In the genomic region with DNA sequence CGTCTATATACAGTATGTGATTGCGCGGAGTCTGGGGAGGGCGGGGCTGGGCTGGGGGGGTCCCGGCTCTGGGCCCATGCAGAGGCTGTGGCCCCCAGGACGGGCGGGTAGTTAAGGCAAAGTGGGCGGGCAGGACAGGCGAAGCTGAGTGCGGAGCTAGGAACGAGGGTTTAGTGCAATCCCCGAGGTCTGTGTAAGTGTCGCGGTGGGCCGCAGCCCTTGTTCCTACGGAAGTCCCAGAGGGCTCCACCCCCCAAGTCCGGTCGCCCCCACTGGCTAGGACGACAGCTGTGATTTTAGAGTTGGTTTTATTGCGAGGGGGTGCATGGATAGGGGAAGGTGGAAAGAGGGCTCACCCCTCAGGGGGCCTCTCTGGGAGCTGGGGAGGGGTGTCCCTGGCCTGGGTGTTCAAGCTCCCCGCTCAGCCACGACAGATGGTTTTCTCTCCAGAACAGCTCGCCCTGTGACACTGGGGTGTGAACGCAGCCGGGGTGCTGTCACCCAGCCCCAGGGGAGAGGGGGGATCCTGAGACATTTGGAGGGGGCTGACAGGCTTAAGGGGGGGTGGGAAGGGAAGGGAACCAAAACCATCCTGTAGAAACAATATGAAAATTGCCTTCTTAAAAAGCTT, we compare ENCODE assay signal across 33 cellular contexts. TPM values are rescaled to one million over a fixed set of nuclear protein-coding genes. Genes with fewer than 3 reads are reported as not detected.
DNase-seq lines count a peak whose midpoint lies in the region; ATAC-seq and TF ChIP-seq lines count a peak whose summit lies in the region.
"Had no signal": no experiment of that assay in that cellular context is flagged by ENCODE, and none has a peak within 500 bp of the region (broad histone marks: within the 10 kb centered on the region; RNA-seq: fewer than 3 reads in every experiment).

No MANE protein-coding gene starts in this region.

- H3K4me3 ChIP-seq in CD8-positive, alpha-beta T cell (ENCODE audit: low read depth, low read length): no peak overlapping the region
- H3K4me3 ChIP-seq in NT2/D1 (ENCODE audit: insufficient read length, low read depth): no peak overlapping the region
- no peak overlapping the region for H3K4me3 ChIP-seq in ectodermal cell (ENCODE audit: insufficient read depth, low read depth, low read length)
- H3K4me3 ChIP-seq: A549, HAP-1, lung, right atrium auricular region, spleen had no signal

- H3K9me3 Mint-ChIP-seq in CD8-positive, alpha-beta T cell: no peaks in the 10 kb centered on the region
- H3K9me3 Mint-ChIP-seq: effector memory CD8-positive, alpha-beta T cell had no signal

- peaks cover 24% of the 10 kb centered on the region for H3K4me1 Mint-ChIP-seq in CD8-positive, alpha-beta T cell (ENCODE audit: low read depth)
- H3K4me1 Mint-ChIP-seq: B cell had no signal

- H3K36me3 ChIP-seq in CD8-positive, alpha-beta T cell (ENCODE audit: insufficient read depth, low read length): peaks cover 10% of the 10 kb centered on the region
- H3K36me3 ChIP-seq in NT2/D1 (ENCODE audit: insufficient read depth, insufficient read length, low read length) (peaks cover 44% of the 10 kb centered on the region), ectodermal cell (ENCODE audit: control insufficient read depth, insufficient read depth, low read length) (no peaks in the 10 kb centered on the region)

- H3K9me3 ChIP-seq in CD8-positive, alpha-beta T cell (ENCODE audit: low read length): no peaks in the 10 kb centered on the region
- no peaks in the 10 kb centered on the region for H3K9me3 ChIP-seq in NT2/D1 (ENCODE audit: insufficient read depth, low read length)
- H3K9me3 ChIP-seq in ectodermal cell (ENCODE audit: control insufficient read depth, low read length): no peaks in the 10 kb centered on the region
- H3K9me3 ChIP-seq: A549, HAP-1, right atrium auricular region, spleen, testis had no signal

- DNase-seq in CD8-positive, alpha-beta T cell: no peak
- no peak for DNase-seq in NT2/D1 (ENCODE audit: low read depth, low spot score)
- DNase-seq in sciatic nerve (ENCODE audit: low spot score): no peak
- DNase-seq in AG08396 (ENCODE audit: low spot score): no peak
- DNase-seq in amygdala (lab: John Stamatoyannopoulos, UW): no peak
- DNase-seq: activated CD4-positive, alpha-beta T cell treated with anti-CD3 and anti-CD28 coated beads for 48 hours; activated CD8-positive, alpha-beta memory T cell treated with anti-CD3 and anti-CD28 coated beads for 24 hours; activated gamma-delta T cell; COR-L47; DMS79; effector memory CD8-positive, alpha-beta T cell; GDM1; KG1; kidney glomerular epithelial cell; MM.1S; NCI-H1417; NCI-H2081 treated with DMSO at 0.1 percent for 48 hours; NCI-H446; OCI-M1; spleen; stimulated activated CD4-positive, alpha-beta T cell treated with anti-CD3 and anti-CD28 coated beads, Interleukin-4, amount 100 ng/mL, for 1 hour; T-helper 17 cell; testis had no signal

- WGBS in ectodermal cell, 2 experiments: 82 to 86% methylated on average over 25 of the region's 25 CpGs

- H3K4me3 Mint-ChIP-seq in CD8-positive, alpha-beta T cell: no peak overlapping the region
- H3K4me3 Mint-ChIP-seq: B cell; effector memory CD8-positive, alpha-beta T cell; T-helper 17 cell had no signal

- peak overlapping the region; percentile 50 for H3K9ac ChIP-seq in NT2/D1 (ENCODE audit: insufficient read length, low read depth)
- H3K9ac ChIP-seq: parathyroid adenoma had no signal

- no peak overlapping the region for H3K27ac ChIP-seq in CD8-positive, alpha-beta T cell (ENCODE audit: low read depth, low read length)
- H3K27ac ChIP-seq in ectodermal cell (ENCODE audit: insufficient read depth, low read depth, low read length, poor library complexity, severe bottlenecking): peak overlapping the region; percentile 36
- H3K27ac ChIP-seq: A549, parathyroid adenoma, right atrium auricular region, testis had no signal

- intact Hi-C loops in CD8-positive, alpha-beta T cell (cut with DNase I, micrococcal nuclease): no loop called here
- intact Hi-C loops in sciatic nerve (cut with DNase I): no loop called here

- no peak for TF ChIP-seq CTCF in CD8-positive, alpha-beta T cell (IDR thresholded peaks at IDR 0.05)

- H3K27me3 ChIP-seq in CD8-positive, alpha-beta T cell (ENCODE audit: insufficient read depth, low read length): no peaks in the 10 kb centered on the region
- no peaks in the 10 kb centered on the region for H3K27me3 ChIP-seq in NT2/D1 (ENCODE audit: insufficient read depth, insufficient read length)
- H3K27me3 ChIP-seq in ectodermal cell (ENCODE audit: control insufficient read depth, insufficient read depth, low read length, poor library complexity, severe bottlenecking): no peaks in the 10 kb centered on the region
- H3K27me3 ChIP-seq: right atrium auricular region, spleen, testis had no signal

- CTCF ChIA-PET in CD8-positive, alpha-beta T cell (lab: Charles Lee): no interaction called here

- H3K27me3 Mint-ChIP-seq in CD8-positive, alpha-beta T cell (ENCODE audit: low read depth): no peaks in the 10 kb centered on the region
- H3K27me3 Mint-ChIP-seq: B cell; effector memory CD8-positive, alpha-beta T cell; T-helper 17 cell had no signal

- H3K36me3 Mint-ChIP-seq in CD8-positive, alpha-beta T cell: peaks cover 45% of the 10 kb centered on the region

- peak overlapping the region; percentile 91 for H3K27ac Mint-ChIP-seq in CD8-positive, alpha-beta T cell
- H3K27ac Mint-ChIP-seq: B cell, T-helper 17 cell had no signal

- ATAC-seq in CD8-positive, alpha-beta T cell: no peak
- ATAC-seq in sciatic nerve: peak; percentile 19
- no peak for ATAC-seq in GM19035 (IDR thresholded peaks at IDR 0.05; ENCODE audit: unreplicated experiment)
- no peak for ATAC-seq in HG03159 (IDR thresholded peaks at IDR 0.05; ENCODE audit: unreplicated experiment)
- ATAC-seq: A549; effector memory CD8-positive, alpha-beta T cell; SK-N-SH treated with all-trans-retinoic acid at 6 μM for 48 hours; T-helper 17 cell had no signal

- H3K4me1 ChIP-seq in CD8-positive, alpha-beta T cell (ENCODE audit: insufficient read depth, low read length): peaks cover 20% of the 10 kb centered on the region
- peaks cover 8% of the 10 kb centered on the region for H3K4me1 ChIP-seq in NT2/D1 (ENCODE audit: insufficient read depth, insufficient read length)
- peaks cover 4% of the 10 kb centered on the region for H3K4me1 ChIP-seq in ectodermal cell (ENCODE audit: control insufficient read depth, insufficient read depth, low read length)
- H3K4me1 ChIP-seq: A549, HAP-1 had no signal

- POLR2A ChIA-PET in CD8-positive, alpha-beta T cell (lab: Charles Lee): no interaction called here

RNA-seq across cellular contexts. Expression of a gene that starts 21.7 kb away (rescaled TPM):
- 10 to 100 TPM; 58.2 to 64.5 TPM for total RNA-seq in CD8-positive, alpha-beta T cell
- 8.4 TPM for polyA plus RNA-seq in ectodermal cell (2013, experiment 1 of 4)
- polyA plus RNA-seq in ectodermal cell (2013, experiment 2 of 4): 7.6 TPM
- 7.8 TPM for polyA plus RNA-seq in ectodermal cell (2013, experiment 3 of 4)
- polyA plus RNA-seq in ectodermal cell (2013, experiment 4 of 4): 8.3 TPM
- 54.2 TPM for total RNA-seq in sciatic nerve

RNA-seq across cellular contexts. Expression of a gene that starts 37.5 kb away (rescaled TPM):
- total RNA-seq in CD8-positive, alpha-beta T cell: 10 to 100 TPM; 11.6 to 14.9 TPM
- polyA plus RNA-seq in ectodermal cell (2013, experiment 1 of 4): 42.6 TPM
- 44.6 TPM for polyA plus RNA-seq in ectodermal cell (2013, experiment 2 of 4)
- 33.7 TPM for polyA plus RNA-seq in ectodermal cell (2013, experiment 3 of 4)
- 34.3 TPM for polyA plus RNA-seq in ectodermal cell (2013, experiment 4 of 4)
- total RNA-seq in sciatic nerve: 33.4 TPM

RNA-seq across cellular contexts. Expression of a gene that starts 59.8 kb away (rescaled TPM):
- 1,000 to 10,000 TPM; 2,844 to 2,933 TPM for total RNA-seq in CD8-positive, alpha-beta T cell
- polyA plus RNA-seq in ectodermal cell (2013, experiment 1 of 4): 2,748 TPM
- polyA plus RNA-seq in ectodermal cell (2013, experiment 2 of 4): 2,913 TPM
- polyA plus RNA-seq in ectodermal cell (2013, experiment 3 of 4): 2,171 TPM
- 2,324 TPM for polyA plus RNA-seq in ectodermal cell (2013, experiment 4 of 4)
- total RNA-seq in sciatic nerve: 1,381 TPM
